Comparison of ENCODE assay signal across 1 cellular context in the genomic region with DNA sequence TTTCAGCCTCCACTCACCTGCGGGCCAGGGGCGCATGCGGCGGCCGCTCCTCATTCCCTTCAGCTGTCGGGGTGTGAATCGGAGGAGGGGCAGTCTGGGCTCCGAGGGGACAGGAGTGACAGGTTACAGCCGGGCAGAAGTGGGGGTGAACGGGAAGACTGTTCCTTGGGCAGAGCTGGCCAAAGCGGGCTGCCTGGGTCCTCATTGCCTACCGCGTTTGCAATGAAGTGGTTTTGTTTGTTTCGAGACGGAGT.
TF ChIP-seq lines count a peak whose summit lies in the region.

No MANE protein-coding gene starts in this region.

TF ChIP-seq in H1, 55 proteins besides CTCF, POLR2A, EP300 and RAD21:
- TF ChIP-seq TBP (IDR thresholded peaks at IDR 0.05; ENCODE audit: low read depth, low read length) (no peak), E2F6 (IDR thresholded peaks at IDR 0.05) (peak; percentile 82)
- TF ChIP-seq, protein P1, sequence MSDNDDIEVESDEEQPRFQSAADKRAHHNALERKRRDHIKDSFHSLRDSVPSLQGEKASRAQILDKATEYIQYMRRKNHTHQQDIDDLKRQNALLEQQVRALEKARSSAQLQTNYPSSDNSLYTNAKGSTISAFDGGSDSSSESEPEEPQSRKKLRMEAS (IDR thresholded peaks at IDR 0.05), result peak; percentile 64
